In the genomic region with DNA sequence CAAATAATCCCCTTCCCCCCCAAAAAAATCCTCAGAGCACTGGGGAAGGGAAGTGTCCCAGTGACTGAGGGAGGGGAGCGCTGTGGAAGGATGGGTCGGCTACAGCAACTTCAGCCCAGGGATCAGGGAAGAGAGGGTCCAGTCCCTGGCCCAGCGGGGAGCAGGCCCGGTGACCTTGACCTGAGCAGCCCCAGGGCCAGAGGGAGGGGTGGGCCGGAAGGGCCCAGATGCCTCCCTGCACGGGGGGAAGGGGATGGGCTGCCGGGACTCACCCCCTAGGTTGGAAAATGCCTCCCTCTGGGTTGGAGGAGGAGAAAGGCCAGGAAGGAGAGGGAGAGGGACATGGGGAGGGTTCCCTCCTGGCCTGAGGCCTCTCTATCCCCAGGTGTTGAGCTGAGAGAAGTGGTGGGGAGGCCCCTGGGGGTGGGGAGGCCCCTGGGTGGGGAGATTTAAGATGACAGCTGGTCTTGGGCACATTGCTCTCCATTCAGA, we compare ENCODE assay signal across 17 cellular contexts. TPM values are rescaled to one million over a fixed set of nuclear protein-coding genes. Genes with fewer than 3 reads are reported as not detected.
DNase-seq lines count a peak whose midpoint lies in the region; ATAC-seq and TF ChIP-seq lines count a peak whose summit lies in the region.
"Had no signal": no experiment of that assay in that cellular context is flagged by ENCODE, and none has a peak within 500 bp of the region (broad histone marks: within the 10 kb centered on the region; RNA-seq: fewer than 3 reads in every experiment).

No MANE protein-coding gene starts in this region.

- H3K4me3 ChIP-seq in iPS-20b (ENCODE audit: low read length), result peak overlapping the region; percentile 40; the same call in 1 of the 2 replicates
- H3K4me3 ChIP-seq in psoas muscle, result no peak overlapping the region
- H3K4me3 ChIP-seq: tibial artery had no signal

- H3K27me3 Mint-ChIP-seq in brain, result peaks cover 4% of the 10 kb centered on the region

- H3K27ac Mint-ChIP-seq in brain, result peak overlapping the region; percentile 89 to 99 (median 95)
- H3K27ac Mint-ChIP-seq: activated CD8-positive, alpha-beta memory T cell treated with anti-CD3 and anti-CD28 coated beads, Interleukin-2, amount 10 ng/mL, durations not matched to agents 7 days and 5 days; CD14-positive monocyte; natural killer cell had no signal

- 56 to 65% (median 62%) methylated on average over 6 to 7 of the region's 7 CpGs for WGBS in psoas muscle, 3 donors

- H3K9me3 Mint-ChIP-seq in brain, result no peaks in the 10 kb centered on the region
- H3K9me3 Mint-ChIP-seq: natural killer cell had no signal

- H3K9me3 ChIP-seq in iPS-20b (ENCODE audit: insufficient read depth, low read depth, low read length) (no peaks in the 10 kb centered on the region), psoas muscle (no peaks in the 10 kb centered on the region)
- H3K9me3 ChIP-seq: lower lobe of right lung, tibial artery had no signal

- no peak overlapping the region for H3K27ac ChIP-seq in iPS-20b (ENCODE audit: low read length)
- H3K27ac ChIP-seq in psoas muscle, result no peak overlapping the region
- H3K27ac ChIP-seq: lower lobe of right lung, tibial artery had no signal

- H3K4me1 ChIP-seq in iPS-20b (ENCODE audit: insufficient read depth, low read length), result peaks cover 32% of the 10 kb centered on the region
- H3K4me1 ChIP-seq in psoas muscle, result peaks cover 25% of the 10 kb centered on the region

- peak overlapping the region; percentile 85 to 94 (median 91) for H3K4me3 Mint-ChIP-seq in brain
- H3K4me3 Mint-ChIP-seq: activated CD8-positive, alpha-beta memory T cell treated with anti-CD3 and anti-CD28 coated beads, Interleukin-2, amount 10 ng/mL, durations not matched to agents 7 days and 5 days had no signal

- ATAC-seq in psoas muscle (no peak), GM21717 (IDR thresholded peaks at IDR 0.05; ENCODE audit: unreplicated experiment) (no peak), HG02759 (IDR thresholded peaks at IDR 0.05; ENCODE audit: unreplicated experiment) (no peak)
- ATAC-seq: activated CD8-positive, alpha-beta memory T cell treated with anti-CD3 and anti-CD28 coated beads, Interleukin-2, amount 10 ng/mL, durations not matched to agents 7 days and 5 days; natural killer cell had no signal

- TF ChIP-seq CTCF in brain (conservative IDR thresholded peaks at IDR 0.05) (no peak), psoas muscle (IDR thresholded peaks at IDR 0.05) (no peak)

- H3K36me3 Mint-ChIP-seq in brain, result no peaks in the 10 kb centered on the region
- H3K36me3 Mint-ChIP-seq: activated CD8-positive, alpha-beta memory T cell treated with anti-CD3 and anti-CD28 coated beads, Interleukin-2, amount 10 ng/mL, durations not matched to agents 7 days and 5 days; natural killer cell had no signal

- peaks cover 65% of the 10 kb centered on the region for H3K4me1 Mint-ChIP-seq in brain
- H3K4me1 Mint-ChIP-seq: CD14-positive monocyte had no signal

- peak; percentile 31 for DNase-seq in NCI-H82 (lab: John Stamatoyannopoulos, UW)
- DNase-seq in NCI-H82 treated with DMSO at 0.1 percent for 48 hours (lab: John Stamatoyannopoulos, UW; ENCODE audit: unreplicated experiment), result no peak
- DNase-seq in psoas muscle, result peak; percentile 12 to 46
- DNase-seq in stimulated activated naive CD4-positive, alpha-beta T cell treated with Interleukin-2 at 50 U/mL for 16 hours (lab: John Stamatoyannopoulos, UW), result no peak
- DNase-seq: activated CD8-positive, alpha-beta memory T cell treated with anti-CD3 and anti-CD28 coated beads, Interleukin-2, amount 10 ng/mL, durations not matched to agents 7 days and 5 days; activated gamma-delta T cell treated with Interleukin-2 at 50 U/mL for 16 hours; lower lobe of right lung; natural killer cell; NCI-H2029; stimulated activated CD4-positive, alpha-beta T cell treated with anti-CD3 and anti-CD28 coated beads, Interleukin-4, amount 100 ng/mL, for 1 hour; T-helper 1 cell; tibial artery had no signal

- no peaks in the 10 kb centered on the region for H3K36me3 ChIP-seq in iPS-20b (ENCODE audit: insufficient read depth, low read depth, low read length)
- peaks cover 0 to 7% of the 10 kb centered on the region in 2 donors for H3K36me3 ChIP-seq in psoas muscle (ENCODE audit: insufficient read depth in 1 of 2, low read depth in 1 of 2)
- H3K36me3 ChIP-seq: lower lobe of right lung had no signal

- intact Hi-C loops in psoas muscle (cut with DNase I), result no loop called here

- H3K9ac ChIP-seq in iPS-20b (ENCODE audit: low read depth, low read length), result no peak overlapping the region

- H3K27me3 ChIP-seq in iPS-20b (ENCODE audit: insufficient read depth, low read length) (peaks cover 50% of the 10 kb centered on the region), psoas muscle (ENCODE audit: insufficient read depth in 3 of 3, low read length in 2 of 3) (no peaks in the 10 kb centered on the region)
- H3K27me3 ChIP-seq: tibial artery had no signal

RNA-seq across cellular contexts. Expression of a gene that starts 19.8 kb away (rescaled TPM):
- 52.7 TPM for polyA plus RNA-seq in brain (ENCODE audit: insufficient read depth, low read depth, low replicate concordance)
- 100 to 1,000 TPM; 115 to 180 (median 142) TPM for total RNA-seq in psoas muscle
- 100 to 1,000 TPM in 2 of 3 donors, 10 to 100 TPM in 1; 85.4 to 116 (median 103) TPM for polyA plus RNA-seq in psoas muscle
- polyA plus RNA-seq: CD14-positive monocyte had no signal

Comparison
In these comparisons a context has a peak if more than half of its experiments do, and no peak if none do; other contexts are left out.
1. DNase-seq: peak in NCI-H82 (single experiment) and psoas muscle (2 of 2); none in NCI-H82 treated with DMSO at 0.1 percent for 48 hours (single experiment) and stimulated activated naive CD4-positive, alpha-beta T cell treated with Interleukin-2 at 50 U/mL for 16 hours (single experiment).